ENCODE assay signal across 15 cellular contexts in the genomic region with DNA sequence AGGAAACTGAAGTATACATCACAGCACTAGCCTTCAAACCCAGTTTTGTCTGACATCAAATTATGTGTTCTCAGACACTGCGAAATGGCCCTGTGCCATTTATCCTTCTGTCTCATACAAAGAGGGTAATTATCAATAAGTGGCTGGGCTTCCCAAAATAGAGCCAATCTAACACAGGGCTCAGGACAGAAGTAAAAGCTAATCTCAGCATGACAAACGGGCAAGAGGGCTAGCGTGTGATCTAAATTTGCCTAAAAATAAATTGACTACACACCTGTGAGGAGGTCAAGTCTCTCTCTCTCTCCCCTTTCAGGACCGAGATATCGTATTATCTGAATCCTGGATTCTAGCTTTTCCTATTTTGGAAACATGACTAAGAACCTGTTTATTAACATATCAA.
A peak's percentile ranks its signal among the peaks of the same experiment; 100 is the strongest.
DNase-seq lines count a peak whose midpoint lies in the region; ATAC-seq, FAIRE-seq and TF ChIP-seq lines count a peak whose summit lies in the region.
"Had no signal": no experiment of that assay in that cellular context is flagged by ENCODE, and none has a peak within 500 bp of the region (broad histone marks: within the 10 kb centered on the region; RNA-seq: fewer than 3 reads in every experiment).

No MANE protein-coding gene starts in this region.

- no peak overlapping the region for H3K4me3 ChIP-seq in cardiac muscle cell
- H3K4me3 ChIP-seq: SJSA1, tibial nerve had no signal

- TF ChIP-seq CTCF in cardiac muscle cell (IDR thresholded peaks at IDR 0.05; ENCODE audit: low read depth, low read length), result no peak

- ATAC-seq in GM19455 (IDR thresholded peaks at IDR 0.05; ENCODE audit: unreplicated experiment), result no peak

- H3K27ac ChIP-seq in cardiac muscle cell, result peak overlapping the region; percentile 85
- H3K27ac ChIP-seq: SJSA1 had no signal

- no peak for FAIRE-seq in GM12891 (lab: Jason Lieb, UNC)
- FAIRE-seq: bronchial epithelial cell, endometrium, frontal cortex had no signal

- peaks cover 36% of the 10 kb centered on the region for H3K4me1 ChIP-seq in cardiac muscle cell (ENCODE audit: low read depth)
- H3K4me1 ChIP-seq: SJSA1 had no signal

- H3K27me3 ChIP-seq in cardiac muscle cell, result no peaks in the 10 kb centered on the region
- H3K27me3 ChIP-seq: SJSA1, tibial nerve had no signal

- no peaks in the 10 kb centered on the region for H3K36me3 ChIP-seq in cardiac muscle cell
- H3K36me3 ChIP-seq: SJSA1, tibial nerve had no signal

- DNase-seq in D341Med (ENCODE audit: low spot score) (peak; percentile 32), NCI-H1417 (lab: John Stamatoyannopoulos, UW) (peak; percentile 78 to 99 (median 91)), NCI-H69 (lab: John Stamatoyannopoulos, UW) (peak; percentile 99), cardiac muscle cell (ENCODE audit: low read depth in 1 of 2, low spot score in 1 of 2) (peak in 1 of 2 donors; percentile 72), pons (ENCODE audit: low spot score) (no peak), nucleus accumbens (lab: John Stamatoyannopoulos, UW) (no peak), GM12891 (ENCODE audit: insufficient read length, low spot score) (no peak)
- DNase-seq: activated effector memory CD4-positive, alpha-beta T cell treated with anti-CD3 and anti-CD28 coated beads, Interleukin-2, amount 50 U/mL, for 16 hours; Calu3 had no signal

- no peaks in the 10 kb centered on the region for H3K9me3 ChIP-seq in cardiac muscle cell (ENCODE audit: low read depth)
- H3K9me3 ChIP-seq: SJSA1, tibial nerve had no signal

- no peak for TF ChIP-seq POLR2A in GM12891 (IDR thresholded peaks at IDR 0.05; ENCODE audit: low read depth, low read length)

TF ChIP-seq in GM12891, 5 proteins besides CTCF, POLR2A, EP300 and RAD21:
- TF ChIP-seq TAF1 (IDR thresholded peaks at IDR 0.05; ENCODE audit: low read depth, low read length) (no peak), POLR2AphosphoS5 (IDR thresholded peaks at IDR 0.05; ENCODE audit: low read depth, low read length) (no peak), PAX5 (IDR thresholded peaks at IDR 0.05; ENCODE audit: insufficient read depth, low read length, severe bottlenecking) (no peak), SPI1 (IDR thresholded peaks at IDR 0.05; ENCODE audit: low read depth, low read length) (no peak), POU2F2 (IDR thresholded peaks at IDR 0.05; ENCODE audit: low read depth, low read length) (no peak)

Comparison
In these comparisons a context has a peak if more than half of its experiments do, and no peak if none do; other contexts are left out.
1. DNase-seq: peak in D341Med (single experiment), NCI-H1417 (3 of 3) and NCI-H69 (single experiment); none in pons (single experiment), nucleus accumbens (0 of 56) and GM12891 (single experiment).